In genomic region chr5:89181546-89181945, GRCh38 we compare ENCODE assay signal across 22 cellular contexts.
DNase-seq lines count a peak whose midpoint lies in the region; ATAC-seq and TF ChIP-seq lines count a peak whose summit lies in the region.
"Had no signal": no experiment of that assay in that cellular context is flagged by ENCODE, and none has a peak within 500 bp of the region (broad histone marks: within the 10 kb centered on the region; RNA-seq: fewer than 3 reads in every experiment).

No MANE protein-coding gene starts in this region.

- intact Hi-C loops in mammary epithelial cell (cut with micrococcal nuclease): no loop called here
- intact Hi-C loops in breast epithelium (cut with DNase I; ENCODE audit: low total_unique reads): loop anchor here (5.0 kb wide), 1 partner anchor 1404 kb away; no protein-coding TSS in a partner anchor

- peaks cover 4% of the 10 kb centered on the region for H3K4me1 Mint-ChIP-seq in neural crest cell
- no peaks in the 10 kb centered on the region for H3K4me1 Mint-ChIP-seq in stimulated activated memory B cell treated with anti-CD40 and anti-IgM and Interleukin-4, amounts not matched to agents 10 μg/mL and 1 μg/mL and 100 μg/mL, for 72 hours
- H3K4me1 Mint-ChIP-seq: B cell; CD4-positive, CD25-positive, alpha-beta regulatory T cell had no signal

- in situ Hi-C loops in mammary epithelial cell (cut with MboI; ENCODE audit: low sequenced_read_pairs in 2 of 2): no loop called here

- dilution Hi-C loops in mammary epithelial cell (cut with HindIII; ENCODE audit: low sequenced_read_pairs): no loop called here

- no peak overlapping the region for H2AFZ ChIP-seq in mammary epithelial cell (ENCODE audit: low read depth, low read length)
- H2AFZ ChIP-seq: GM23248 had no signal

- H3K27ac ChIP-seq in mammary epithelial cell (ENCODE audit: insufficient read depth, low read depth, low read length) (no peak overlapping the region), breast epithelium (no peak overlapping the region), foreskin keratinocyte (no peak overlapping the region)
- H3K27ac ChIP-seq: 22Rv1, BLaER1, C4-2B, GM23248 had no signal

- H3K4me2 ChIP-seq in mammary epithelial cell (ENCODE audit: insufficient read depth, low read depth, low read length): no peak overlapping the region
- H3K4me2 ChIP-seq: BLaER1 had no signal

- H3K27me3 ChIP-seq in mammary epithelial cell (ENCODE audit: insufficient read depth, low read length) (no peaks in the 10 kb centered on the region), breast epithelium (no peaks in the 10 kb centered on the region), foreskin keratinocyte (no peaks in the 10 kb centered on the region)
- H3K27me3 ChIP-seq: BLaER1 had no signal

- H4K20me1 ChIP-seq in mammary epithelial cell (ENCODE audit: insufficient read depth, low read length): no peaks in the 10 kb centered on the region
- H4K20me1 ChIP-seq: BLaER1 had no signal

- H3K4me3 ChIP-seq in mammary epithelial cell (replicated peaks in 1 of 3; ENCODE audit: insufficient read depth in 1 of 3, low read depth in 2 of 3, low read length in 3 of 3): no peak overlapping the region
- H3K4me3 ChIP-seq in breast epithelium: no peak overlapping the region
- H3K4me3 ChIP-seq: BLaER1, GM12878, GM23248 had no signal

- BruUV-seq in mammary epithelial cell (replicated peaks; lab: Mats Ljungman, UMichigan): no TSS peak

- H3K4me1 ChIP-seq in mammary epithelial cell (ENCODE audit: insufficient read depth, low read length) (peaks cover 6% of the 10 kb centered on the region), breast epithelium (no peaks in the 10 kb centered on the region), foreskin keratinocyte (peaks cover 11% of the 10 kb centered on the region)
- H3K4me1 ChIP-seq: BLaER1, Caco-2 had no signal

- H3K9ac ChIP-seq in mammary epithelial cell (ENCODE audit: insufficient read depth, low read length): no peak overlapping the region
- H3K9ac ChIP-seq: BLaER1, GM23248 had no signal

- TF ChIP-seq CTCF in mammary epithelial cell (conservative IDR thresholded peaks at IDR 0.05 in 1 of 2, IDR thresholded peaks at IDR 0.05 in 1 of 2; ENCODE audit: extremely low read depth in 1 of 2, insufficient read depth in 1 of 2, low read depth in 1 of 2, low read length in 2 of 2) (no peak), breast epithelium (IDR thresholded peaks at IDR 0.05) (no peak), foreskin keratinocyte (conservative IDR thresholded peaks at IDR 0.05) (no peak), neural crest cell (conservative IDR thresholded peaks at IDR 0.05) (no peak)

- H3K36me3 ChIP-seq in mammary epithelial cell (ENCODE audit: insufficient read depth, low read length): no peaks in the 10 kb centered on the region
- no peaks in the 10 kb centered on the region for H3K36me3 ChIP-seq in breast epithelium
- H3K36me3 ChIP-seq: BLaER1 had no signal

- H3K9me3 Mint-ChIP-seq in neural crest cell: peaks cover 4% of the 10 kb centered on the region
- no peaks in the 10 kb centered on the region for H3K9me3 Mint-ChIP-seq in stimulated activated memory B cell treated with anti-CD40 and anti-IgM and Interleukin-4, amounts not matched to agents 10 μg/mL and 1 μg/mL and 100 μg/mL, for 72 hours
- H3K9me3 Mint-ChIP-seq in activated naive CD4-positive, alpha-beta T cell treated with anti-CD3 and anti-CD28 coated beads, Interleukin-2, amount 50 U/mL, for 72 hours: peaks cover 0 to 5% of the 10 kb centered on the region in 2 donors
- H3K9me3 Mint-ChIP-seq: CD8-positive, alpha-beta T cell had no signal

- H3K4me3 Mint-ChIP-seq in neural crest cell: no peak overlapping the region
- no peak overlapping the region for H3K4me3 Mint-ChIP-seq in stimulated activated memory B cell treated with anti-CD40 and anti-IgM and Interleukin-4, amounts not matched to agents 10 μg/mL and 1 μg/mL and 100 μg/mL, for 72 hours
- H3K4me3 Mint-ChIP-seq: B cell; CD4-positive, CD25-positive, alpha-beta regulatory T cell; CD8-positive, alpha-beta T cell had no signal

- H3K36me3 Mint-ChIP-seq in neural crest cell (ENCODE audit: low read depth): peaks cover 3% of the 10 kb centered on the region
- no peaks in the 10 kb centered on the region for H3K36me3 Mint-ChIP-seq in stimulated activated memory B cell treated with anti-CD40 and anti-IgM and Interleukin-4, amounts not matched to agents 10 μg/mL and 1 μg/mL and 100 μg/mL, for 72 hours
- no peaks in the 10 kb centered on the region for H3K36me3 Mint-ChIP-seq in activated naive CD4-positive, alpha-beta T cell treated with anti-CD3 and anti-CD28 coated beads, Interleukin-2, amount 50 U/mL, for 72 hours
- H3K36me3 Mint-ChIP-seq: CD4-positive, CD25-positive, alpha-beta regulatory T cell; CD8-positive, alpha-beta T cell had no signal

- H3K79me2 ChIP-seq in mammary epithelial cell (ENCODE audit: insufficient read depth, low read length): no peaks in the 10 kb centered on the region

- CTCF ChIA-PET in mammary epithelial cell (lab: Charles Lee; ENCODE audit: low non-redundant PET): no interaction called here

- ATAC-seq in foreskin keratinocyte: peak; percentile 88
- no peak for ATAC-seq in stimulated activated memory B cell treated with anti-CD40 and anti-IgM and Interleukin-4, amounts not matched to agents 10 μg/mL and 1 μg/mL and 100 μg/mL, for 72 hours
- ATAC-seq in activated CD4-positive, CD25-positive, alpha-beta regulatory T cell treated with anti-CD3 and anti-CD28 coated beads, Interleukin-2, amount 50 U/mL, for 24 hours: no peak
- ATAC-seq in activated naive CD4-positive, alpha-beta T cell treated with anti-CD3 and anti-CD28 coated beads, Interleukin-2, amount 50 U/mL, for 72 hours: no peak
- ATAC-seq: CD8-positive, alpha-beta T cell; GM12878 had no signal

- H3K27me3 Mint-ChIP-seq in neural crest cell (ENCODE audit: low read depth): no peaks in the 10 kb centered on the region
- H3K27me3 Mint-ChIP-seq in stimulated activated memory B cell treated with anti-CD40 and anti-IgM and Interleukin-4, amounts not matched to agents 10 μg/mL and 1 μg/mL and 100 μg/mL, for 72 hours: no peaks in the 10 kb centered on the region
- H3K27me3 Mint-ChIP-seq: B cell; CD4-positive, CD25-positive, alpha-beta regulatory T cell had no signal

- TF ChIP-seq POLR2A in breast epithelium (IDR thresholded peaks at IDR 0.05): no peak

- H3K27ac Mint-ChIP-seq in neural crest cell (ENCODE audit: unreplicated experiment): peak overlapping the region; percentile 43
- H3K27ac Mint-ChIP-seq in stimulated activated memory B cell treated with anti-CD40 and anti-IgM and Interleukin-4, amounts not matched to agents 10 μg/mL and 1 μg/mL and 100 μg/mL, for 72 hours: peak overlapping the region; percentile 38
- no peak overlapping the region for H3K27ac Mint-ChIP-seq in activated naive CD4-positive, alpha-beta T cell treated with anti-CD3 and anti-CD28 coated beads, Interleukin-2, amount 50 U/mL, for 72 hours
- H3K27ac Mint-ChIP-seq: B cell; CD4-positive, CD25-positive, alpha-beta regulatory T cell; CD8-positive, alpha-beta T cell had no signal

- H3K9me3 ChIP-seq in mammary epithelial cell (replicated peaks; ENCODE audit: insufficient read depth, low read length) (no peaks in the 10 kb centered on the region), breast epithelium (no peaks in the 10 kb centered on the region)
- H3K9me3 ChIP-seq: BLaER1, Caco-2 had no signal

- peak; percentile 82 for DNase-seq in mammary epithelial cell
- no peak for DNase-seq in breast epithelium (ENCODE audit: low spot score in 2 of 2)
- peak; percentile 76 to 92 for DNase-seq in foreskin keratinocyte
- no peak for DNase-seq in neural crest cell (ENCODE audit: low read depth, low spot score)
- no peak for DNase-seq in activated naive CD4-positive, alpha-beta T cell treated with anti-CD3 and anti-CD28 coated beads, Interleukin-2, amount 50 U/mL, for 72 hours (ENCODE audit: low spot score in 2 of 2)
- no peak for DNase-seq in LoVo (ENCODE audit: low spot score)
- DNase-seq: Caco-2; CD4-positive, CD25-positive, alpha-beta regulatory T cell; CD8-positive, alpha-beta T cell; DMS153; DND-41; GDM1; GM23248; H7; HCEC 1CT had no signal

Comparison
In these comparisons a context has a peak if more than half of its experiments do, and no peak if none do; other contexts are left out.
1. DNase-seq: peak in mammary epithelial cell (single experiment) and foreskin keratinocyte (2 of 2); none in breast epithelium (0 of 2), neural crest cell (single experiment), activated naive CD4-positive, alpha-beta T cell treated with anti-CD3 and anti-CD28 coated beads, Interleukin-2, amount 50 U/mL, for 72 hours (0 of 2) and LoVo (single experiment).
2. H3K27ac Mint-ChIP-seq: peak in neural crest cell (single experiment) and stimulated activated memory B cell treated with anti-CD40 and anti-IgM and Interleukin-4, amounts not matched to agents 10 μg/mL and 1 μg/mL and 100 μg/mL, for 72 hours (single experiment); none in activated naive CD4-positive, alpha-beta T cell treated with anti-CD3 and anti-CD28 coated beads, Interleukin-2, amount 50 U/mL, for 72 hours (0 of 2).